In genomic region chr2:152336854-152337510, GRCh38 we compare ENCODE assay signal across 8 cellular contexts. TPM values are rescaled to one million over a fixed set of nuclear protein-coding genes. Genes with fewer than 3 reads are reported as not detected.
A peak's percentile ranks its signal among the peaks of the same experiment; 100 is the strongest.
DNase-seq lines count a peak whose midpoint lies in the region; ATAC-seq, FAIRE-seq and TF ChIP-seq lines count a peak whose summit lies in the region.

No MANE protein-coding gene starts in this region.

- 19 to 33% methylated on average over 12 of the region's 12 CpGs for WGBS in body of pancreas, 2 donors
- WGBS in stomach, 5 donors, result 14 to 34% (median 17%) methylated on average over 12 of the region's 12 CpGs

- no peak overlapping the region for H3K4me3 ChIP-seq in CD4-positive, CD25-positive, alpha-beta regulatory T cell (ENCODE audit: low read depth, low read length)
- H3K4me3 ChIP-seq in body of pancreas (peak overlapping the region in 1 of 2 donors; percentile 79), kidney (ENCODE audit: low read length in 2 of 2) (peak overlapping the region; percentile 77 to 82), stomach (peak overlapping the region; percentile 82 to 90 (median 88))

- H3K36me3 Mint-ChIP-seq in CD4-positive, CD25-positive, alpha-beta regulatory T cell, result no peaks in the 10 kb centered on the region

- H3K36me3 ChIP-seq in CD4-positive, CD25-positive, alpha-beta regulatory T cell (ENCODE audit: control insufficient read depth, insufficient read depth, low read length), result no peaks in the 10 kb centered on the region
- H3K36me3 ChIP-seq in body of pancreas (replicated peaks in 1 of 2; ENCODE audit: insufficient read depth in 1 of 2, low read depth in 2 of 2) (no peaks in the 10 kb centered on the region), kidney (ENCODE audit: control insufficient read depth in 1 of 2, insufficient read depth in 2 of 2, low read length in 2 of 2) (no peaks in the 10 kb centered on the region), stomach (no peaks in the 10 kb centered on the region)

- no peak for DNase-seq in CD4-positive, CD25-positive, alpha-beta regulatory T cell
- DNase-seq in KBM-7 (peak; percentile 11), body of pancreas (peak in 3 of 4 donors; percentile 16 to 40 (median 21)), kidney (no peak), stomach (peak; percentile 30), NCI-H1930 (lab: John Stamatoyannopoulos, UW) (no peak)

- H3K4me3 Mint-ChIP-seq in CD4-positive, CD25-positive, alpha-beta regulatory T cell, result peak overlapping the region; percentile 64 to 86 (median 75)

- no peak for TF ChIP-seq EP300 in stomach (IDR thresholded peaks at IDR 0.05)

- intact Hi-C loops in body of pancreas (cut with DNase I) (loop anchor here (10.0 kb wide), 1 partner anchor 142 kb away; no protein-coding TSS in a partner anchor), kidney (cut with DNase I) (no loop called here), stomach (cut with DNase I; ENCODE audit: low total_unique reads) (loop anchor here (10.0 kb wide), 1 partner anchor 288 kb away; no protein-coding TSS in a partner anchor)

- H3K27ac Mint-ChIP-seq in CD4-positive, CD25-positive, alpha-beta regulatory T cell, result no peak overlapping the region

- no peaks in the 10 kb centered on the region for H3K9me3 ChIP-seq in CD4-positive, CD25-positive, alpha-beta regulatory T cell (ENCODE audit: control insufficient read depth in 2 of 2, low read length in 2 of 2)
- H3K9me3 ChIP-seq in body of pancreas, result no peaks in the 10 kb centered on the region
- H3K9me3 ChIP-seq in kidney (ENCODE audit: control insufficient read depth in 1 of 2, low read length in 2 of 2), result no peaks in the 10 kb centered on the region
- H3K9me3 ChIP-seq in stomach, result no peaks in the 10 kb centered on the region

- H3K27me3 Mint-ChIP-seq in CD4-positive, CD25-positive, alpha-beta regulatory T cell, result peaks cover 41% of the 10 kb centered on the region

- H3K27me3 ChIP-seq in CD4-positive, CD25-positive, alpha-beta regulatory T cell (ENCODE audit: control insufficient read depth, insufficient read depth, low read length), result peaks cover 22% of the 10 kb centered on the region
- H3K27me3 ChIP-seq in body of pancreas (no peaks in the 10 kb centered on the region), stomach (peaks cover 0 to 12% (median 0%) of the 10 kb centered on the region in 3 donors)

- H3K9me3 Mint-ChIP-seq in CD4-positive, CD25-positive, alpha-beta regulatory T cell, result peaks cover 0 to 3% (median 0%) of the 10 kb centered on the region in 7 donors

- TF ChIP-seq CTCF in body of pancreas (IDR thresholded peaks at IDR 0.05) (no peak), kidney (IDR thresholded peaks at IDR 0.05; ENCODE audit: borderline replicate concordance, extremely low read depth, insufficient read depth) (no peak), stomach (IDR thresholded peaks at IDR 0.05) (no peak)

- no peak for ATAC-seq in CD4-positive, CD25-positive, alpha-beta regulatory T cell (ENCODE audit: low read depth in 2 of 2)
- ATAC-seq in body of pancreas (no peak), HG03342 (IDR thresholded peaks at IDR 0.05; ENCODE audit: unreplicated experiment) (no peak), HG02970 (IDR thresholded peaks at IDR 0.05; ENCODE audit: low FRiP score, unreplicated experiment) (no peak)

- H3K4me1 Mint-ChIP-seq in CD4-positive, CD25-positive, alpha-beta regulatory T cell, result peaks cover 0 to 14% (median 5%) of the 10 kb centered on the region in 4 donors

- in situ Hi-C loops in KBM-7 (cut with MboI; ENCODE audit: low pct_unique_long_range_greater_than_20kb, low sequenced_read_pairs), result no loop called here

- H3K9ac ChIP-seq in kidney (ENCODE audit: low read length in 2 of 2), result peak overlapping the region; percentile 56 to 78

- no peak for FAIRE-seq in kidney (lab: Jason Lieb, UNC)

- TF ChIP-seq POLR2A in body of pancreas (IDR thresholded peaks at IDR 0.05) (no peak), stomach (IDR thresholded peaks at IDR 0.05) (no peak)

- no peak overlapping the region for H3K27ac ChIP-seq in CD4-positive, CD25-positive, alpha-beta regulatory T cell (ENCODE audit: insufficient read depth, low read length, poor library complexity, severe bottlenecking)
- H3K27ac ChIP-seq in body of pancreas, result peak overlapping the region; percentile 49 to 81 (median 76)
- H3K27ac ChIP-seq in kidney (ENCODE audit: low read depth in 2 of 2, low read length in 2 of 2), result peak overlapping the region; percentile 81 to 88
- H3K27ac ChIP-seq in stomach, result peak overlapping the region; percentile 81 to 92 (median 88)

- peaks cover 14% of the 10 kb centered on the region for H3K4me1 ChIP-seq in CD4-positive, CD25-positive, alpha-beta regulatory T cell (ENCODE audit: control insufficient read depth, insufficient read depth, low read length, poor library complexity, severe bottlenecking)
- peaks cover 18% of the 10 kb centered on the region for H3K4me1 ChIP-seq in body of pancreas
- peaks cover 8 to 10% of the 10 kb centered on the region in 2 donors for H3K4me1 ChIP-seq in kidney (ENCODE audit: control insufficient read depth in 1 of 2, insufficient read depth in 1 of 2, low read depth in 1 of 2, low read length in 2 of 2)
- peaks cover 11 to 55% (median 25%) of the 10 kb centered on the region in 4 donors for H3K4me1 ChIP-seq in stomach

RNA-seq across cellular contexts. Expression of gene FMNL2, which starts 2.0 kb away (rescaled TPM):
- 0.30 TPM for total RNA-seq in CD4-positive, CD25-positive, alpha-beta regulatory T cell
- under 1 TPM in 3 of 4 donors, not detected in 1; 0.07 to 0.21 (median 0.07) TPM for polyA plus RNA-seq in CD4-positive, CD25-positive, alpha-beta regulatory T cell
- 10 to 100 TPM; 13.5 to 44.4 TPM for total RNA-seq in body of pancreas
- 39.1 TPM for total RNA-seq in kidney
- 10.7 TPM for polyA plus RNA-seq in kidney (ENCODE audit: insufficient read depth, low read depth, low replicate concordance)
- 10 to 100 TPM; 25.8 to 100.0 (median 54.3) TPM for total RNA-seq in stomach
- 10 to 100 TPM in 1 of 3 donors, 1 to 10 TPM in 2; 7.8 to 12.3 (median 8.8) TPM for polyA plus RNA-seq in stomach

Comparison
In these comparisons a context has a peak if more than half of its experiments do, and no peak if none do; other contexts are left out.
1. DNase-seq: peak in KBM-7 (single experiment), body of pancreas (3 of 4) and stomach (single experiment); none in CD4-positive, CD25-positive, alpha-beta regulatory T cell (0 of 3), kidney (single experiment) and NCI-H1930 (0 of 2).
2. RNA of gene FMNL2, which starts 2.0 kb away (total RNA-seq): 25.8 to 100.0 TPM in stomach, 13.5 to 44.4 TPM in body of pancreas and 39.1 TPM in kidney (single experiment); 0.30 TPM in CD4-positive, CD25-positive, alpha-beta regulatory T cell (single experiment); every median in the first group is over 10 times any median in the second.